In the genomic region with DNA sequence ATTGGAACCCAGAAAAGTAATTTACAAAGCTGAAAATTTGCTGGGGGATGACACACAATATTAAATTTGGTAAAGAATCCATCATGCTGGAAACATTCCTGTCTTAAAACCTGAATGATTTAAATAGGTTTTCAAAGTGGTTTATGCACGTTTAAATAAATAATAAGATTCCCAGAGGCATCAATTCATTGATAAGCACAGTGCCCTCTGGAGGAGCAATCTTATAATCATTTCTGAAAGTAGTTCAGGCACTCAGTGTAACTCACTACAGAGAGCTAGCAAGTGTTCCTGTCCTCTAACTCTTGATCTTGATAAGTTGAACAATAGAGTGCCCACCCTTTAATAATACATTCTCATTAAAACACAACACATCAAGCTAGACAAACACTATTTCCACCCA, we compare ENCODE assay signal across 1 cellular context.
TF ChIP-seq lines count a peak whose summit lies in the region.

No MANE protein-coding gene starts in this region.

TF ChIP-seq in GM23338, 12 proteins besides CTCF, POLR2A, EP300 and RAD21:
- TF ChIP-seq EZH2 (IDR thresholded peaks at IDR 0.05; ENCODE audit: low read depth, unreplicated experiment), result no peak
- TF ChIP-seq JUNB (IDR thresholded peaks at IDR 0.05; ENCODE audit: unreplicated experiment), result no peak
- no peak for TF ChIP-seq ZNF114 (CRISPR knock-in tag; IDR thresholded peaks at IDR 0.05)
- no peak for TF ChIP-seq ZNF331 (CRISPR knock-in tag; IDR thresholded peaks at IDR 0.05; ENCODE audit: low read depth)
- no peak for TF ChIP-seq NANOG (IDR thresholded peaks at IDR 0.05; ENCODE audit: borderline replicate concordance)
- no peak for TF ChIP-seq STAT1 (IDR thresholded peaks at IDR 0.05; ENCODE audit: unreplicated experiment)
